9 cellular contexts compared by ENCODE assay signal in genomic region chr22:36364255-36365019, GRCh38. TPM values are rescaled to one million over a fixed set of nuclear protein-coding genes. Genes with fewer than 3 reads are reported as not detected.
DNase-seq lines count a peak whose midpoint lies in the region; ATAC-seq, FAIRE-seq and TF ChIP-seq lines count a peak whose summit lies in the region.
"Had no signal": no experiment of that assay in that cellular context is flagged by ENCODE, and none has a peak within 500 bp of the region (broad histone marks: within the 10 kb centered on the region; RNA-seq: fewer than 3 reads in every experiment).

No MANE protein-coding gene starts in this region.

- H3K4me1 ChIP-seq in astrocyte (ENCODE audit: insufficient read depth, low read length), result peaks cover 94% of the 10 kb centered on the region
- peaks cover 66 to 68% of the 10 kb centered on the region in 2 donors for H3K4me1 ChIP-seq in lung (ENCODE audit: control insufficient read depth in 2 of 2, insufficient read depth in 2 of 2, low read length in 2 of 2)
- peaks cover 96 to 100% of the 10 kb centered on the region in 2 donors for H3K4me1 ChIP-seq in thyroid gland

- no peak overlapping the region for H2AFZ ChIP-seq in astrocyte (ENCODE audit: low read depth, low read length)

- no peak for DNase-seq in activated CD4-positive, alpha-beta T cell treated with anti-CD3 and anti-CD28 coated beads, Interleukin-2, amount 10 ng/mL, durations not matched to agents 24 days and 14 days
- no peak for DNase-seq in activated CD4-positive, alpha-beta T cell treated with anti-CD3 and anti-CD28 coated beads for 1 hour
- DNase-seq in astrocyte (ENCODE audit: low read depth) (no peak), lung (ENCODE audit: low spot score) (no peak), thyroid gland (no peak), DMS153 treated with DMSO at 0.1 percent for 48 hours (lab: John Stamatoyannopoulos, UW; ENCODE audit: unreplicated experiment) (no peak), SHP77 (lab: John Stamatoyannopoulos, UW) (no peak)
- DNase-seq: foreskin melanocyte had no signal

- 70 to 86% methylated on average over 7 of the region's 7 CpGs for WGBS in lung, 2 donors
- WGBS in thyroid gland, 2 donors, result 77 to 93% methylated on average over 6 to 7 of the region's 7 CpGs

- H3K9ac ChIP-seq in astrocyte (ENCODE audit: low read length), result peak overlapping the region; percentile 66

- H3K4me2 ChIP-seq in astrocyte (ENCODE audit: low read length), result peak overlapping the region; percentile 77

- H3K4me1 Mint-ChIP-seq in activated CD4-positive, alpha-beta T cell treated with anti-CD3 and anti-CD28 coated beads, Interleukin-2, amount 10 ng/mL, durations not matched to agents 24 days and 14 days, result peaks cover 82% of the 10 kb centered on the region
- peaks cover 89% of the 10 kb centered on the region for H3K4me1 Mint-ChIP-seq in astrocyte (ENCODE audit: low read depth, unreplicated experiment)

- H3K36me3 Mint-ChIP-seq in activated CD4-positive, alpha-beta T cell treated with anti-CD3 and anti-CD28 coated beads, Interleukin-2, amount 10 ng/mL, durations not matched to agents 24 days and 14 days (ENCODE audit: low read depth), result peaks cover 32% of the 10 kb centered on the region
- H3K36me3 Mint-ChIP-seq in astrocyte (ENCODE audit: low read depth, unreplicated experiment), result peaks cover 17% of the 10 kb centered on the region

- H3K4me3 Mint-ChIP-seq in activated CD4-positive, alpha-beta T cell treated with anti-CD3 and anti-CD28 coated beads, Interleukin-2, amount 10 ng/mL, durations not matched to agents 24 days and 14 days, result peak overlapping the region; percentile 79
- peak overlapping the region; percentile 76 for H3K4me3 Mint-ChIP-seq in astrocyte (ENCODE audit: unreplicated experiment)

- TF ChIP-seq POLR2A in thyroid gland (IDR thresholded peaks at IDR 0.05), result no peak

- H3K9me3 ChIP-seq in astrocyte (ENCODE audit: insufficient read depth, low read depth, low read length) (no peaks in the 10 kb centered on the region), lung (ENCODE audit: control insufficient read depth in 2 of 2, insufficient read depth in 1 of 2, low read length in 1 of 2) (no peaks in the 10 kb centered on the region), thyroid gland (no peaks in the 10 kb centered on the region)

- no peaks in the 10 kb centered on the region for H3K27me3 ChIP-seq in astrocyte (ENCODE audit: insufficient read depth, low read length)
- H3K27me3 ChIP-seq in lung (ENCODE audit: control insufficient read depth, insufficient read depth), result no peaks in the 10 kb centered on the region
- H3K27me3 ChIP-seq in thyroid gland, result no peaks in the 10 kb centered on the region

- H3K9me3 Mint-ChIP-seq in activated CD4-positive, alpha-beta T cell treated with anti-CD3 and anti-CD28 coated beads, Interleukin-2, amount 10 ng/mL, durations not matched to agents 24 days and 14 days, result no peaks in the 10 kb centered on the region
- no peaks in the 10 kb centered on the region for H3K9me3 Mint-ChIP-seq in astrocyte (ENCODE audit: unreplicated experiment)

- H3K36me3 ChIP-seq in astrocyte (ENCODE audit: insufficient read depth, low read length) (peaks cover 23% of the 10 kb centered on the region), lung (ENCODE audit: control insufficient read depth in 2 of 2, insufficient read depth in 2 of 2, low read length in 2 of 2) (peaks cover 0 to 12% of the 10 kb centered on the region in 2 donors), thyroid gland (no peaks in the 10 kb centered on the region)

- intact Hi-C loops in activated CD4-positive, alpha-beta T cell treated with anti-CD3 and anti-CD28 coated beads, Interleukin-2, amount 10 ng/mL, durations not matched to agents 24 days and 14 days (cut with micrococcal nuclease), result loop anchor here (1.0 kb wide), 5 partner anchors 7 to 31 kb away; no protein-coding TSS in a partner anchor
- intact Hi-C loops in thyroid gland (cut with DNase I), result loop anchor here (5.0 kb wide), 1 partner anchor 37 kb away; no protein-coding TSS in a partner anchor

- no peaks in the 10 kb centered on the region for H3K27me3 Mint-ChIP-seq in activated CD4-positive, alpha-beta T cell treated with anti-CD3 and anti-CD28 coated beads, Interleukin-2, amount 10 ng/mL, durations not matched to agents 24 days and 14 days
- H3K27me3 Mint-ChIP-seq in astrocyte (ENCODE audit: low read depth, unreplicated experiment), result no peaks in the 10 kb centered on the region

- no peak overlapping the region for H3K4me3 ChIP-seq in astrocyte (ENCODE audit: insufficient read depth, low read depth, low read length)
- no peak overlapping the region for H3K4me3 ChIP-seq in lung
- H3K4me3 ChIP-seq in thyroid gland (replicated peaks in 1 of 3), result no peak overlapping the region

- H3K79me2 ChIP-seq in astrocyte (ENCODE audit: insufficient read depth, low read length), result peaks cover 99% of the 10 kb centered on the region

- H4K20me1 ChIP-seq in astrocyte (ENCODE audit: insufficient read depth, low read length), result peaks cover 99% of the 10 kb centered on the region

- FAIRE-seq in astrocyte (lab: Jason Lieb, UNC), result no peak

- ATAC-seq in lung (ENCODE audit: insufficient read depth, low FRiP score) (no peak), GM18867 (IDR thresholded peaks at IDR 0.05; ENCODE audit: unreplicated experiment) (no peak)

- H3K27ac ChIP-seq in astrocyte (ENCODE audit: low read depth, low read length), result peak overlapping the region; percentile 90
- peak overlapping the region; percentile 80 to 90 for H3K27ac ChIP-seq in lung (ENCODE audit: low read depth in 1 of 2, low read length in 1 of 2)
- H3K27ac ChIP-seq in thyroid gland, result peak overlapping the region; percentile 88 to 99 (median 93)

- peak overlapping the region; percentile 89 for H3K27ac Mint-ChIP-seq in activated CD4-positive, alpha-beta T cell treated with anti-CD3 and anti-CD28 coated beads, Interleukin-2, amount 10 ng/mL, durations not matched to agents 24 days and 14 days
- peak overlapping the region; percentile 99 for H3K27ac Mint-ChIP-seq in astrocyte (ENCODE audit: unreplicated experiment)

- TF ChIP-seq CTCF in astrocyte (IDR thresholded peaks at IDR 0.05; ENCODE audit: insufficient read depth, low read depth, low read length) (no peak), lung (IDR thresholded peaks at IDR 0.05; ENCODE audit: control extremely low read depth, extremely low read depth) (no peak), thyroid gland (IDR thresholded peaks at IDR 0.05) (no peak)

RNA-seq across cellular contexts. Expression of gene MYH9, which starts 23.3 kb away (rescaled TPM):
- total RNA-seq in activated CD4-positive, alpha-beta T cell treated with anti-CD3 and anti-CD28 coated beads, Interleukin-2, amount 10 ng/mL, durations not matched to agents 24 days and 14 days, result 625 and 633 TPM in 2 replicates
- total RNA-seq in astrocyte (2,278 and 2,469 TPM in 2 replicates), lung (100 to 1,000 TPM; 398 to 667 TPM), thyroid gland (100 to 1,000 TPM; 228 to 375 (median 275) TPM)
- polyA plus RNA-seq in lung, result 100 to 1,000 TPM; 184 to 266 TPM
